Comparison of ENCODE assay signal across 12 cellular contexts in the genomic region with DNA sequence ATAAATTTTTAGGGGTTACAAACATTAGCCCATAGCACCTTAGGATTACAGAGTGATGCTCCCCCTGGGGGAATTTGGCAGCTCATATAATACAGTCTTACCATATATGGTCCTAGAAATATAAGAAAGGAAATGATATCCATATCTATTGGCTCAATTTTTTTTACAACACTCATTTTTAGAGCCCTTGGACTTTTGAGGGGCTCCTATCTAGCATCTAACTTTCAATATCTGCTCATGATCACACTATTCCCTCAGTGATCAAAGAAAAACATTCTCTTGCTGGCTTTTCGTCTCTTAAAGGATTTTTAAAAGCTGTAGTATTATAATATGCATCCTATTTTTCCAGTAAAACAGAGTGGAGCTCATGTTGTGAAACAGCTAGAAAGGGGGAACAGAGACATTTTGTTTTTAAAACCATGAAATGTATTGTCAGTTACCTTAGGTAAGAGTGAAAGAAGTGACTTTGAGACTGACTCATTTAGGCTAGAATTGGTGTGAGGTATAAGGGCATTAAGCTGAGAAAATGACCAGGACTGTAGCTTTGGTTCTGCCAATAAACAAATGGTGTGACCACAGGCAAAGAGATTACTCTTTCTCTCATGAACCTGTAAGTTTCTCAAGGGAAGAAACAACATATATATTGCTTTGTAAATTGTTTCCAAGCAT.
A peak's percentile ranks its signal among the peaks of the same experiment; 100 is the strongest.
DNase-seq lines count a peak whose midpoint lies in the region; ATAC-seq lines count a peak whose summit lies in the region.
"Had no signal": no experiment of that assay in that cellular context is flagged by ENCODE, and none has a peak within 500 bp of the region (broad histone marks: within the 10 kb centered on the region; RNA-seq: fewer than 3 reads in every experiment).

No MANE protein-coding gene starts in this region.

- H3K27me3 Mint-ChIP-seq in stimulated activated memory B cell treated with anti-CD40 and anti-IgM and Interleukin-4, amounts not matched to agents 10 μg/mL and 1 μg/mL and 100 μg/mL, for 72 hours, result no peaks in the 10 kb centered on the region

- peaks cover 6 to 23% of the 10 kb centered on the region in 2 donors for H3K36me3 Mint-ChIP-seq in activated naive CD4-positive, alpha-beta T cell treated with anti-CD3 and anti-CD28 coated beads, Interleukin-2, amount 50 U/mL, for 72 hours
- H3K36me3 Mint-ChIP-seq in stimulated activated memory B cell treated with anti-CD40 and anti-IgM and Interleukin-4, amounts not matched to agents 10 μg/mL and 1 μg/mL and 100 μg/mL, for 72 hours, result no peaks in the 10 kb centered on the region

- peak overlapping the region in 1 of 2 donors; percentile 11 for H3K27ac Mint-ChIP-seq in activated naive CD4-positive, alpha-beta T cell treated with anti-CD3 and anti-CD28 coated beads, Interleukin-2, amount 50 U/mL, for 72 hours
- H3K27ac Mint-ChIP-seq in stimulated activated memory B cell treated with anti-CD40 and anti-IgM and Interleukin-4, amounts not matched to agents 10 μg/mL and 1 μg/mL and 100 μg/mL, for 72 hours, result peak overlapping the region; percentile 30

- H3K27ac ChIP-seq in caudate nucleus (ENCODE audit: low read depth, low read length), result no peak overlapping the region

- peaks cover 8 to 16% of the 10 kb centered on the region in 2 donors for H3K9me3 Mint-ChIP-seq in activated naive CD4-positive, alpha-beta T cell treated with anti-CD3 and anti-CD28 coated beads, Interleukin-2, amount 50 U/mL, for 72 hours
- H3K9me3 Mint-ChIP-seq in stimulated activated memory B cell treated with anti-CD40 and anti-IgM and Interleukin-4, amounts not matched to agents 10 μg/mL and 1 μg/mL and 100 μg/mL, for 72 hours, result peaks cover 6% of the 10 kb centered on the region

- intact Hi-C loops in head of caudate nucleus (cut with DNase I), result no loop called here

- ATAC-seq in activated naive CD4-positive, alpha-beta T cell treated with anti-CD3 and anti-CD28 coated beads, Interleukin-2, amount 50 U/mL, for 72 hours, result peak; percentile 56 to 72
- ATAC-seq in GM21528 (IDR thresholded peaks at IDR 0.05; ENCODE audit: low FRiP score, unreplicated experiment), result peak; percentile 51
- ATAC-seq in HG03175 (IDR thresholded peaks at IDR 0.05; ENCODE audit: unreplicated experiment), result peak; percentile 67
- ATAC-seq in stimulated activated memory B cell treated with anti-CD40 and anti-IgM and Interleukin-4, amounts not matched to agents 10 μg/mL and 1 μg/mL and 100 μg/mL, for 72 hours, result peak; percentile 71

- DNase-seq in activated naive CD4-positive, alpha-beta T cell treated with anti-CD3 and anti-CD28 coated beads, Interleukin-2, amount 50 U/mL, for 72 hours (ENCODE audit: low spot score in 2 of 2), result no peak
- DNase-seq in activated naive CD4-positive, alpha-beta T cell treated with anti-CD3 and anti-CD28 coated beads, Interleukin-2, amount 50 U/mL, for 16 hours, result no peak
- DNase-seq in caudate nucleus (lab: John Stamatoyannopoulos, UW), result no peak
- DNase-seq in ACHN, result no peak
- no peak for DNase-seq in head of caudate nucleus
- DNase-seq: activated naive CD4-positive, alpha-beta T cell treated with anti-CD3 and anti-CD28 coated beads for 36 hours; GDM1; NCI-H1417; stimulated activated naive CD4-positive, alpha-beta T cell had no signal

- H3K4me3 Mint-ChIP-seq in stimulated activated memory B cell treated with anti-CD40 and anti-IgM and Interleukin-4, amounts not matched to agents 10 μg/mL and 1 μg/mL and 100 μg/mL, for 72 hours, result no peak overlapping the region
- H3K4me3 Mint-ChIP-seq: activated naive CD4-positive, alpha-beta T cell treated with anti-CD3 and anti-CD28 coated beads for 36 hours had no signal

- peaks cover 71% of the 10 kb centered on the region for H3K4me1 Mint-ChIP-seq in stimulated activated memory B cell treated with anti-CD40 and anti-IgM and Interleukin-4, amounts not matched to agents 10 μg/mL and 1 μg/mL and 100 μg/mL, for 72 hours

- in situ Hi-C loops in ACHN (cut with HindIII; ENCODE audit: low pct_ligation_motif_present, low pct_unique_long_range_greater_than_20kb, low sequenced_read_pairs), result no loop called here
